8 cellular contexts compared by ENCODE assay signal in genomic region chr11:128482512-128483191, GRCh38.
DNase-seq lines count a peak whose midpoint lies in the region; ATAC-seq and TF ChIP-seq lines count a peak whose summit lies in the region.

No MANE protein-coding gene starts in this region.

- H3K4me3 ChIP-seq in ascending aorta: peak overlapping the region in 1 of 2 donors; percentile 15
- H3K4me3 ChIP-seq in neutrophil (ENCODE audit: low read depth in 1 of 2, low read length in 1 of 2): no peak overlapping the region

- H3K27ac ChIP-seq in ascending aorta (peak overlapping the region; percentile 54 to 63), neutrophil (peak overlapping the region; percentile 77)

- H3K27ac Mint-ChIP-seq in CD14-positive monocyte: peak overlapping the region in 5 of 7 donors; percentile 2 to 74 (median 69)

- no peak for TF ChIP-seq CTCF in CD14-positive monocyte (IDR thresholded peaks at IDR 0.05)
- no peak for TF ChIP-seq CTCF in ascending aorta (IDR thresholded peaks at IDR 0.05)
- TF ChIP-seq CTCF in neutrophil (IDR thresholded peaks at IDR 0.05): no peak

- H3K36me3 ChIP-seq in ascending aorta: peaks cover 51 to 66% of the 10 kb centered on the region in 2 donors
- H3K36me3 ChIP-seq in neutrophil: peaks cover 68% of the 10 kb centered on the region

- H3K27me3 ChIP-seq in ascending aorta (no peaks in the 10 kb centered on the region), neutrophil (no peaks in the 10 kb centered on the region)

- peaks cover 26 to 53% of the 10 kb centered on the region in 2 donors for H3K36me3 Mint-ChIP-seq in CD14-positive monocyte

- DNase-seq in CD14-positive monocyte (ENCODE audit: low spot score): no peak
- DNase-seq in ascending aorta (ENCODE audit: low spot score in 2 of 2): no peak
- no peak for DNase-seq in DMS114 treated with DMSO at 0.1 percent for 48 hours (lab: John Stamatoyannopoulos, UW; ENCODE audit: unreplicated experiment)
- no peak for DNase-seq in amniotic stem cell (lab: John Stamatoyannopoulos, UW)
- no peak for DNase-seq in RPMI8226

- peaks cover 0 to 8% (median 0%) of the 10 kb centered on the region in 3 donors for H3K27me3 Mint-ChIP-seq in CD14-positive monocyte (ENCODE audit: low read depth in 3 of 3)

- peaks cover 0 to 6% (median 2%) of the 10 kb centered on the region in 7 donors for H3K9me3 Mint-ChIP-seq in CD14-positive monocyte

- H3K9me3 ChIP-seq in ascending aorta (no peaks in the 10 kb centered on the region), neutrophil (no peaks in the 10 kb centered on the region)

- peaks cover 44% of the 10 kb centered on the region for H3K4me1 Mint-ChIP-seq in CD14-positive monocyte

- H3K4me3 Mint-ChIP-seq in CD14-positive monocyte: peak overlapping the region; percentile 48 to 49

- H3K4me1 ChIP-seq in ascending aorta (peaks cover 0 to 17% of the 10 kb centered on the region in 2 donors), neutrophil (ENCODE audit: control insufficient read depth in 1 of 2, insufficient read depth in 1 of 2, low read depth in 1 of 2, low read length in 1 of 2) (peaks cover 38 to 39% of the 10 kb centered on the region in 2 experiments)

- intact Hi-C loops in CD14-positive monocyte (cut with micrococcal nuclease): no loop called here
- intact Hi-C loops in ascending aorta (cut with DNase I): no loop called here

- ATAC-seq in GM19467 (IDR thresholded peaks at IDR 0.05; ENCODE audit: unreplicated experiment) (peak; percentile 34), HG03575 (IDR thresholded peaks at IDR 0.05; ENCODE audit: extremely low read depth, insufficient number of reproducible peaks, low FRiP score, unreplicated experiment) (peak; percentile 38)
